ENCODE assay signal across 8 cellular contexts in genomic region chr17:78933025-78933958, GRCh38. TPM values are rescaled to one million over a fixed set of nuclear protein-coding genes. Genes with fewer than 3 reads are reported as not detected.
A peak's percentile ranks its signal among the peaks of the same experiment; 100 is the strongest.
DNase-seq lines count a peak whose midpoint lies in the region; ATAC-seq and TF ChIP-seq lines count a peak whose summit lies in the region.

No MANE protein-coding gene starts in this region.

- peak overlapping the region; percentile 78 for H3K4me2 ChIP-seq in smooth muscle cell

- H3K4me1 ChIP-seq in right cardiac atrium (ENCODE audit: control insufficient read depth, insufficient read depth, low read length) (peaks cover 6% of the 10 kb centered on the region), smooth muscle cell (ENCODE audit: low read depth) (peaks cover 12% of the 10 kb centered on the region)

- H3K27ac ChIP-seq in right cardiac atrium (ENCODE audit: low read length) = peak overlapping the region; percentile 68
- H3K27ac ChIP-seq in smooth muscle cell (ENCODE audit: low read depth) = peak overlapping the region; percentile 99

- WGBS in right cardiac atrium = 68% methylated on average over 18 of the region's 18 CpGs
- WGBS in smooth muscle cell (ENCODE audit: low lambda C conversion rate) = 61% methylated on average over 18 of the region's 18 CpGs

- H3K36me3 ChIP-seq in smooth muscle cell (ENCODE audit: low read depth) = no peaks in the 10 kb centered on the region

- peak; percentile 91 for ATAC-seq in GM21447 (IDR thresholded peaks at IDR 0.05; ENCODE audit: unreplicated experiment)
- peak; percentile 27 to 63 for ATAC-seq in right cardiac atrium
- ATAC-seq in HG02623 (IDR thresholded peaks at IDR 0.05; ENCODE audit: unreplicated experiment) = no peak

- no peak for TF ChIP-seq CTCF in smooth muscle cell (IDR thresholded peaks at IDR 0.05; ENCODE audit: borderline replicate concordance, insufficient read depth, poor library complexity, severe bottlenecking)

- intact Hi-C loops in right cardiac atrium (cut with DNase I) = no loop called here

- no peak overlapping the region for H3K4me3 ChIP-seq in right cardiac atrium (ENCODE audit: low read length)
- peak overlapping the region; percentile 9 for H3K4me3 ChIP-seq in smooth muscle cell

- DNase-seq in AG08396 (ENCODE audit: low spot score) = peak; percentile 94
- peak; percentile 95 for DNase-seq in RPMI7951 (ENCODE audit: low read depth)
- DNase-seq in amniotic epithelial cell (ENCODE audit: low read depth) = peak; percentile 99
- peak; percentile 56 to 76 (median 67) for DNase-seq in right cardiac atrium
- DNase-seq in smooth muscle cell (lab: John Stamatoyannopoulos, UW; ENCODE audit: unreplicated experiment) = peak; percentile 38
- DNase-seq in NCI-H526 (lab: John Stamatoyannopoulos, UW) = no peak

- H3K27me3 ChIP-seq in right cardiac atrium (ENCODE audit: control insufficient read depth, insufficient read depth) (no peaks in the 10 kb centered on the region), smooth muscle cell (ENCODE audit: low read depth) (no peaks in the 10 kb centered on the region)

- no peak overlapping the region for H2AFZ ChIP-seq in smooth muscle cell (ENCODE audit: low read depth)

- peaks cover 18% of the 10 kb centered on the region for H3F3A ChIP-seq in smooth muscle cell (ENCODE audit: low read depth)

- H3K9ac ChIP-seq in smooth muscle cell (ENCODE audit: low read depth) = peak overlapping the region; percentile 86

- H3K79me2 ChIP-seq in smooth muscle cell (ENCODE audit: low read depth) = no peaks in the 10 kb centered on the region

- no peaks in the 10 kb centered on the region for H4K20me1 ChIP-seq in smooth muscle cell (ENCODE audit: low read depth)

- H3K9me3 ChIP-seq in right cardiac atrium (ENCODE audit: control insufficient read depth, low read length) = no peaks in the 10 kb centered on the region
- H3K9me3 ChIP-seq in smooth muscle cell (replicated peaks; ENCODE audit: low read depth) = no peaks in the 10 kb centered on the region

RNA-seq across cellular contexts. Expression of gene TIMP2, which starts 8.1 kb away (rescaled TPM):
- 115 and 147 TPM in 2 replicates for total RNA-seq in RPMI7951 (2014; rRNA removed; shearing (Covaris generic))
- total RNA-seq in right cardiac atrium (100 to 1,000 TPM; 153 to 183 (median 168) TPM), smooth muscle cell (111 TPM in 2 replicates)
- polyA plus RNA-seq in right cardiac atrium (86.9 TPM), smooth muscle cell (37.8 and 40.9 TPM in 2 replicates)

RNA-seq across cellular contexts. Expression of gene CEP295NL, which starts 30.3 kb away (rescaled TPM):
- total RNA-seq in RPMI7951 (2014; rRNA removed; shearing (Covaris generic)) = 0.49 TPM in 1 of 2 replicates, not detected in the other
- total RNA-seq in right cardiac atrium (1 to 10 TPM in 2 of 4 donors, under 1 TPM in 2; 0.76 to 1.3 (median 1.0) TPM), smooth muscle cell (0.85 and 1.2 TPM in 2 replicates)
- polyA plus RNA-seq in right cardiac atrium (0.57 TPM), smooth muscle cell (1.8 TPM in 1 of 2 replicates, not detected in the other)

RNA-seq across cellular contexts. Expression of gene LGALS3BP, which starts 46.4 kb away (rescaled TPM):
- total RNA-seq in RPMI7951 (2014; rRNA removed; shearing (Covaris generic)) = 524 and 575 TPM in 2 replicates
- total RNA-seq in right cardiac atrium = 100 to 1,000 TPM; 439 to 581 (median 506) TPM
- 397 TPM for polyA plus RNA-seq in right cardiac atrium
- 55.7 and 66.5 TPM in 2 replicates for total RNA-seq in smooth muscle cell
- polyA plus RNA-seq in smooth muscle cell = 110 and 151 TPM in 2 replicates

Comparison
In these comparisons a context has a peak if more than half of its experiments do, and no peak if none do; other contexts are left out.
1. DNase-seq: peak in AG08396 (single experiment), RPMI7951 (single experiment), amniotic epithelial cell (single experiment), right cardiac atrium (3 of 3) and smooth muscle cell (single experiment); none in NCI-H526 (0 of 2).